Comparison of ENCODE assay signal across 12 cellular contexts in the genomic region with DNA sequence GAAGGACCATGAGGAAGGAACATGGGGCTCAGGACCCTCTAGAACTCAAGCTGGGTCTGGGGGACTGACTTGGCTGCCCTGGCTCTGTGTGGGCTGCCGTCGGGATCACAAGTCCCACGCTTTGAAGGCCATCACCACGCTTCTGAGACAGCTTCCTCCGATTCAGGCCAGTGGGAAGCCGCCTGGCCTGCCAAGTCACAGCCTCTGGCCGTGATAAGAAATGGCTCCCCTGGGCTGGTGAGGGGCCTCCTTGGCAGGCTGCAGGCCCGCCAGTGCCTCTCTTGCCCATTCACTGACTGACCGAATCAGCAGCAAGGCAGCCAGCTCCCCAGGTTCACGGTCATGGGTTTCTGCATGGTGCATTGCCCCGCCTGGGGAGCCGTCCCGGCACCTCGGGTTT. TPM values are rescaled to one million over a fixed set of nuclear protein-coding genes. Genes with fewer than 3 reads are reported as not detected.
"Had no signal": no experiment of that assay in that cellular context is flagged by ENCODE, and none has a peak within 500 bp of the region (broad histone marks: within the 10 kb centered on the region; RNA-seq: fewer than 3 reads in every experiment).

No MANE protein-coding gene starts in this region.

- H3K27me3 ChIP-seq: heart left ventricle, left lung had no signal

- FAIRE-seq: astrocyte, colon, TTC549 had no signal

- H3K9me3 ChIP-seq: heart left ventricle, left lung had no signal

- H3K36me3 ChIP-seq: heart left ventricle, left lung had no signal

- ATAC-seq: stimulated activated memory B cell treated with anti-CD40 and anti-IgM and Interleukin-4, amounts not matched to agents 10 μg/mL and 1 μg/mL and 100 μg/mL, for 72 hours; T-helper 17 cell had no signal

- H3K4me3 ChIP-seq: left lung had no signal

- DNase-seq: activated CD4-positive, alpha-beta memory T cell treated with anti-CD3 and anti-CD28 coated beads for 36 hours; activated CD4-positive, alpha-beta T cell treated with anti-CD3 and anti-CD28 coated beads for 1 hour; activated T-cell treated with anti-CD3 and anti-CD28 coated beads, Interleukin-2, amount 50 U/mL, for 48 hours; effector CD8-positive, alpha-beta T cell; foreskin melanocyte; T-helper 17 cell had no signal

RNA-seq across cellular contexts. Expression of gene COMP, which starts 48.8 kb away (rescaled TPM):
- total RNA-seq: activated CD4-positive, alpha-beta memory T cell treated with anti-CD3 and anti-CD28 coated beads for 36 hours; T-helper 17 cell had no signal
